ENCODE assay signal across 7 cellular contexts in genomic region chr5:369940-370258, GRCh38. TPM values are rescaled to one million over a fixed set of nuclear protein-coding genes. Genes with fewer than 3 reads are reported as not detected.
DNase-seq lines count a peak whose midpoint lies in the region; ATAC-seq and TF ChIP-seq lines count a peak whose summit lies in the region.
"Not testable (repeated sequence)": the region's sequence is repeated elsewhere in the genome, so short reads cannot be mapped to it uniquely, and the experiment has no call there.

No MANE protein-coding gene starts in this region.

- peak overlapping the region in 2 of 11 experiments; percentile 67 to 71; a peak in 5 of 22 replicates for H3K27ac ChIP-seq in BLaER1 treated with 17β-estradiol and CSF1 and Interleukin-3, amounts not matched to agents 10 nM and 100 nM

- not testable (repeated sequence) for H3K27me3 Mint-ChIP-seq in T-helper 1 cell treated with Interleukin-12 subunit alpha and Interleukin-12 subunit beta and Interleukin-4 antibody, amounts not matched to agents 30 μg/mL and 1 μg/mL, for 36 hours (ENCODE audit: low read depth); activated CD8-positive, alpha-beta memory T cell treated with anti-CD3 and anti-CD28 coated beads, Interleukin-2, amount 10 ng/mL, durations not matched to agents 7 days and 5 days; activated naive CD8-positive, alpha-beta T cell treated with anti-CD3 and anti-CD28 coated beads, Interleukin-2, amount 50 U/mL, for 24 hours; osteocyte (ENCODE audit: unreplicated experiment); stimulated activated naive B cell treated with anti-CD40 and anti-IgM and Interleukin-4, amounts not matched to agents 10 μg/mL and 1 μg/mL and 100 μg/mL, for 72 hours

- peaks cover 41% of the 10 kb centered on the region for H3K4me1 Mint-ChIP-seq in T-helper 1 cell treated with Interleukin-12 subunit alpha and Interleukin-12 subunit beta and Interleukin-4 antibody, amounts not matched to agents 30 μg/mL and 1 μg/mL, for 36 hours (ENCODE audit: low read depth)
- peaks cover 69% of the 10 kb centered on the region for H3K4me1 Mint-ChIP-seq in activated CD8-positive, alpha-beta memory T cell treated with anti-CD3 and anti-CD28 coated beads, Interleukin-2, amount 10 ng/mL, durations not matched to agents 7 days and 5 days
- H3K4me1 Mint-ChIP-seq in activated naive CD8-positive, alpha-beta T cell treated with anti-CD3 and anti-CD28 coated beads, Interleukin-2, amount 50 U/mL, for 24 hours, result peaks cover 57% of the 10 kb centered on the region
- H3K4me1 Mint-ChIP-seq in osteocyte (ENCODE audit: unreplicated experiment), result peaks cover 39% of the 10 kb centered on the region
- H3K4me1 Mint-ChIP-seq in stimulated activated naive B cell treated with anti-CD40 and anti-IgM and Interleukin-4, amounts not matched to agents 10 μg/mL and 1 μg/mL and 100 μg/mL, for 72 hours, result peaks cover 57 to 80% of the 10 kb centered on the region in 2 donors

- not testable (repeated sequence) for H3K36me3 Mint-ChIP-seq in T-helper 1 cell treated with Interleukin-12 subunit alpha and Interleukin-12 subunit beta and Interleukin-4 antibody, amounts not matched to agents 30 μg/mL and 1 μg/mL, for 36 hours (ENCODE audit: low read depth)
- peaks cover 40% of the 10 kb centered on the region for H3K36me3 Mint-ChIP-seq in activated CD8-positive, alpha-beta memory T cell treated with anti-CD3 and anti-CD28 coated beads, Interleukin-2, amount 10 ng/mL, durations not matched to agents 7 days and 5 days
- peaks cover 20% of the 10 kb centered on the region for H3K36me3 Mint-ChIP-seq in activated naive CD8-positive, alpha-beta T cell treated with anti-CD3 and anti-CD28 coated beads, Interleukin-2, amount 50 U/mL, for 24 hours (ENCODE audit: low read depth)
- H3K36me3 Mint-ChIP-seq in osteocyte (ENCODE audit: unreplicated experiment), result peaks cover 19% of the 10 kb centered on the region
- peaks cover 77 to 82% of the 10 kb centered on the region in 2 donors for H3K36me3 Mint-ChIP-seq in stimulated activated naive B cell treated with anti-CD40 and anti-IgM and Interleukin-4, amounts not matched to agents 10 μg/mL and 1 μg/mL and 100 μg/mL, for 72 hours

- H3K4me2 ChIP-seq in BLaER1 treated with 17β-estradiol and CSF1 and Interleukin-3, amounts not matched to agents 10 nM and 100 nM, result peak overlapping the region; percentile 89 to 97 (median 94)

- H3K36me3 ChIP-seq in BLaER1 treated with 17β-estradiol and CSF1 and Interleukin-3, amounts not matched to agents 10 nM and 100 nM, result not testable (repeated sequence)

- peaks cover 0 to 50% (median 4%) of the 10 kb centered on the region in 11 experiments; a peak in 8 of 22 replicates for H4K20me1 ChIP-seq in BLaER1 treated with 17β-estradiol and CSF1 and Interleukin-3, amounts not matched to agents 10 nM and 100 nM

- not testable (repeated sequence) for ATAC-seq in activated CD8-positive, alpha-beta memory T cell treated with anti-CD3 and anti-CD28 coated beads, Interleukin-2, amount 10 ng/mL, durations not matched to agents 7 days and 5 days; activated naive CD8-positive, alpha-beta T cell treated with anti-CD3 and anti-CD28 coated beads, Interleukin-2, amount 50 U/mL, for 24 hours; Right ventricle myocardium inferior; stimulated activated naive B cell treated with anti-CD40 and anti-IgM and Interleukin-4, amounts not matched to agents 10 μg/mL and 1 μg/mL and 100 μg/mL, for 72 hours (replicated peaks)

- intact Hi-C loops in Right ventricle myocardium inferior (cut with DNase I), result not testable (repeated sequence)

- not testable (repeated sequence) for H3K9me3 Mint-ChIP-seq in T-helper 1 cell treated with Interleukin-12 subunit alpha and Interleukin-12 subunit beta and Interleukin-4 antibody, amounts not matched to agents 30 μg/mL and 1 μg/mL, for 36 hours; activated CD8-positive, alpha-beta memory T cell treated with anti-CD3 and anti-CD28 coated beads, Interleukin-2, amount 10 ng/mL, durations not matched to agents 7 days and 5 days (ENCODE audit: low read depth); activated naive CD8-positive, alpha-beta T cell treated with anti-CD3 and anti-CD28 coated beads, Interleukin-2, amount 50 U/mL, for 24 hours; osteocyte (ENCODE audit: unreplicated experiment); stimulated activated naive B cell treated with anti-CD40 and anti-IgM and Interleukin-4, amounts not matched to agents 10 μg/mL and 1 μg/mL and 100 μg/mL, for 72 hours

- peak; percentile 37 for DNase-seq in activated CD8-positive, alpha-beta memory T cell treated with anti-CD3 and anti-CD28 coated beads, Interleukin-2, amount 10 ng/mL, durations not matched to agents 7 days and 5 days
- not testable (repeated sequence) for DNase-seq in activated naive CD8-positive, alpha-beta T cell treated with anti-CD3 and anti-CD28 coated beads, Interleukin-2, amount 50 U/mL, for 24 hours
- DNase-seq in Right ventricle myocardium inferior (ENCODE audit: missing footprints) (peak; percentile 21), osteocyte (ENCODE audit: extremely low spot score, unreplicated experiment) (peak; percentile 67)
- DNase-seq in stimulated activated naive B cell treated with anti-CD40 and anti-IgM and Interleukin-4, amounts not matched to agents 10 μg/mL and 1 μg/mL and 100 μg/mL, for 72 hours, result peak; percentile 0

- TF ChIP-seq CTCF in osteocyte (IDR thresholded peaks at IDR 0.05), result not testable (repeated sequence)

- peaks cover 83 to 87% (median 84%) of the 10 kb centered on the region in 10 experiments for H3K4me1 ChIP-seq in BLaER1 treated with 17β-estradiol and CSF1 and Interleukin-3, amounts not matched to agents 10 nM and 100 nM

- CTCF ChIA-PET in activated CD8-positive, alpha-beta memory T cell treated with anti-CD3 and anti-CD28 coated beads, Interleukin-2, amount 10 ng/mL, durations not matched to agents 7 days and 5 days (lab: Charles Lee), result interaction anchor here (1.1 to 2.9 kb wide), 4 partner anchors 10 to 77 kb away, joined by 3 to 21 read pairs (median 6); no protein-coding TSS in a partner anchor

- H3K9me3 ChIP-seq in BLaER1 treated with 17β-estradiol and CSF1 and Interleukin-3, amounts not matched to agents 10 nM and 100 nM (replicated peaks in 1 of 11), result peaks cover 12 to 19% (median 18%) of the 10 kb centered on the region in 11 experiments; a peak in 20 of 22 replicates

- peak overlapping the region in 4 of 11 experiments; percentile 14 to 42 (median 31); a peak in 3 of 22 replicates for H3K9ac ChIP-seq in BLaER1 treated with 17β-estradiol and CSF1 and Interleukin-3, amounts not matched to agents 10 nM and 100 nM

- H3K27me3 ChIP-seq in BLaER1 treated with 17β-estradiol and CSF1 and Interleukin-3, amounts not matched to agents 10 nM and 100 nM, result peaks cover 12 to 27% (median 24%) of the 10 kb centered on the region in 11 experiments

- H3K27ac Mint-ChIP-seq in T-helper 1 cell treated with Interleukin-12 subunit alpha and Interleukin-12 subunit beta and Interleukin-4 antibody, amounts not matched to agents 30 μg/mL and 1 μg/mL, for 36 hours, result peak overlapping the region; percentile 62
- peak overlapping the region; percentile 85 for H3K27ac Mint-ChIP-seq in activated CD8-positive, alpha-beta memory T cell treated with anti-CD3 and anti-CD28 coated beads, Interleukin-2, amount 10 ng/mL, durations not matched to agents 7 days and 5 days
- peak overlapping the region; percentile 61 for H3K27ac Mint-ChIP-seq in activated naive CD8-positive, alpha-beta T cell treated with anti-CD3 and anti-CD28 coated beads, Interleukin-2, amount 50 U/mL, for 24 hours
- H3K27ac Mint-ChIP-seq in osteocyte (ENCODE audit: unreplicated experiment), result peak overlapping the region; percentile 74
- peak overlapping the region; percentile 96 for H3K27ac Mint-ChIP-seq in stimulated activated naive B cell treated with anti-CD40 and anti-IgM and Interleukin-4, amounts not matched to agents 10 μg/mL and 1 μg/mL and 100 μg/mL, for 72 hours

- H3K4me3 Mint-ChIP-seq in T-helper 1 cell treated with Interleukin-12 subunit alpha and Interleukin-12 subunit beta and Interleukin-4 antibody, amounts not matched to agents 30 μg/mL and 1 μg/mL, for 36 hours, result peak overlapping the region; percentile 19
- not testable (repeated sequence) for H3K4me3 Mint-ChIP-seq in activated CD8-positive, alpha-beta memory T cell treated with anti-CD3 and anti-CD28 coated beads, Interleukin-2, amount 10 ng/mL, durations not matched to agents 7 days and 5 days; activated naive CD8-positive, alpha-beta T cell treated with anti-CD3 and anti-CD28 coated beads, Interleukin-2, amount 50 U/mL, for 24 hours; osteocyte (ENCODE audit: unreplicated experiment)
- peak overlapping the region in 1 of 2 donors; percentile 49 for H3K4me3 Mint-ChIP-seq in stimulated activated naive B cell treated with anti-CD40 and anti-IgM and Interleukin-4, amounts not matched to agents 10 μg/mL and 1 μg/mL and 100 μg/mL, for 72 hours

- not testable (repeated sequence) for H3K4me3 ChIP-seq in BLaER1 treated with 17β-estradiol and CSF1 and Interleukin-3, amounts not matched to agents 10 nM and 100 nM

RNA-seq across cellular contexts. Expression of gene AHRR, which starts 48.4 kb away (rescaled TPM):
- 10 to 100 TPM; 56.8 to 64.0 TPM for total RNA-seq in activated CD8-positive, alpha-beta memory T cell treated with anti-CD3 and anti-CD28 coated beads, Interleukin-2, amount 10 ng/mL, durations not matched to agents 7 days and 5 days
- total RNA-seq in Right ventricle myocardium inferior, result 2.1 TPM
- 54.9 and 55.8 TPM in 2 replicates for total RNA-seq in osteocyte

Comparison
In these comparisons a context has a peak if more than half of its experiments do, and no peak if none do; other contexts are left out.
1. RNA of gene AHRR, which starts 48.4 kb away (total RNA-seq): 56.8 to 64.0 TPM in activated CD8-positive, alpha-beta memory T cell treated with anti-CD3 and anti-CD28 coated beads, Interleukin-2, amount 10 ng/mL, durations not matched to agents 7 days and 5 days and 54.9 to 55.8 TPM in osteocyte; 2.1 TPM in Right ventricle myocardium inferior (single experiment); every median in the first group is over 10 times any median in the second.
2. Peak in every context shown above with its lines, with median percentiles within 50 percentile points of each other: H3K27ac Mint-ChIP-seq.